8 cellular contexts compared by ENCODE assay signal in genomic region chr11:78138694-78139421, GRCh38. TPM values are rescaled to one million over a fixed set of nuclear protein-coding genes. Genes with fewer than 3 reads are reported as not detected.
DNase-seq lines count a peak whose midpoint lies in the region; TF ChIP-seq lines count a peak whose summit lies in the region.

No MANE protein-coding gene starts in this region.

- peaks cover 15% of the 10 kb centered on the region for H3K36me3 ChIP-seq in osteoblast (ENCODE audit: insufficient read depth, low read length)
- no peaks in the 10 kb centered on the region for H3K36me3 ChIP-seq in vagina

- peaks cover 8% of the 10 kb centered on the region for H3K4me1 ChIP-seq in osteoblast (ENCODE audit: insufficient read depth, low read length)
- H3K4me1 ChIP-seq in vagina = peaks cover 20% of the 10 kb centered on the region

- peak overlapping the region; percentile 90 for H2AFZ ChIP-seq in osteoblast (ENCODE audit: low read length)

- H3K4me3 ChIP-seq in epithelial cell of proximal tubule (ENCODE audit: low read depth, low read length) (peak overlapping the region; percentile 93), osteoblast (ENCODE audit: insufficient read depth, low read length) (peak overlapping the region; percentile 84), vagina (peak overlapping the region; percentile 66 to 89)

- DNase-seq in H4 (ENCODE audit: low spot score) (peak; percentile 19), LoVo (ENCODE audit: low spot score) (peak; percentile 25), epithelial cell of proximal tubule (ENCODE audit: low read depth) (no peak), osteoblast (ENCODE audit: insufficient read length, low spot score, missing footprints) (peak; percentile 62), vagina (ENCODE audit: extremely low spot score in 2 of 2) (no peak), NCI-H345 treated with DMSO at 0.1 percent for 48 hours (lab: John Stamatoyannopoulos, UW; ENCODE audit: unreplicated experiment) (no peak)
- peak; percentile 46 to 51 for DNase-seq in activated CD4-positive, alpha-beta T cell treated with anti-CD3 and anti-CD28 coated beads for 4 hours

- H4K20me1 ChIP-seq in osteoblast (ENCODE audit: insufficient read depth, low read length) = no peaks in the 10 kb centered on the region

- TF ChIP-seq POLR2A in vagina (IDR thresholded peaks at IDR 0.05) = no peak

- no peaks in the 10 kb centered on the region for H3K27me3 ChIP-seq in osteoblast (ENCODE audit: insufficient read depth, low read length)
- no peaks in the 10 kb centered on the region for H3K27me3 ChIP-seq in vagina

- H3K27ac ChIP-seq in osteoblast (ENCODE audit: low read depth, low read length) (peak overlapping the region; percentile 85), vagina (peak overlapping the region; percentile 34)

- H3K79me2 ChIP-seq in osteoblast (ENCODE audit: insufficient read depth, low read length) = peaks cover 41% of the 10 kb centered on the region

- peak overlapping the region; percentile 88 for H3K4me2 ChIP-seq in osteoblast (ENCODE audit: insufficient read depth, low read length)

- TF ChIP-seq CTCF in GM12873 (IDR thresholded peaks at IDR 0.05; ENCODE audit: insufficient read depth, low read depth, low read length, missing control alignments) = peak; percentile 52
- TF ChIP-seq CTCF in epithelial cell of proximal tubule (conservative IDR thresholded peaks at IDR 0.05; ENCODE audit: low read depth, low read length) = peak; percentile 20
- no peak for TF ChIP-seq CTCF in osteoblast (IDR thresholded peaks at IDR 0.05; ENCODE audit: extremely low read depth, low read depth, low read length)
- TF ChIP-seq CTCF in vagina (IDR thresholded peaks at IDR 0.05) = no peak

- H3K9me3 ChIP-seq in osteoblast (ENCODE audit: low read depth, low read length) (no peaks in the 10 kb centered on the region), vagina (no peaks in the 10 kb centered on the region)

- intact Hi-C loops in vagina (cut with DNase I) = no loop called here

RNA-seq across cellular contexts. Expression of gene ALG8, which starts 0.6 kb away (rescaled TPM):
- total RNA-seq in H4 (2014; rRNA removed; shearing (Covaris generic)) = 106 and 116 TPM in 2 replicates
- total RNA-seq in epithelial cell of proximal tubule (38.1 and 47.1 TPM in 2 replicates), osteoblast (38.4 and 46.6 TPM in 2 replicates), vagina (20.9 TPM)

RNA-seq across cellular contexts. Expression of gene KCTD21, which starts 49.6 kb away (rescaled TPM):
- total RNA-seq in H4 (2014; rRNA removed; shearing (Covaris generic)) = 2.5 and 4.9 TPM in 2 replicates
- total RNA-seq in epithelial cell of proximal tubule (4.4 and 6.2 TPM in 2 replicates), osteoblast (14.5 and 15.0 TPM in 2 replicates), vagina (8.6 TPM)

RNA-seq across cellular contexts. Expression of gene USP35, which starts 49.9 kb away (rescaled TPM):
- total RNA-seq in H4 (2014; rRNA removed; shearing (Covaris generic)) = 1.5 and 1.7 TPM in 2 replicates
- total RNA-seq in epithelial cell of proximal tubule (2.5 and 6.1 TPM in 2 replicates), osteoblast (21.4 and 26.2 TPM in 2 replicates), vagina (11.8 TPM)

RNA-seq across cellular contexts. Expression of gene NDUFC2, which starts 59.2 kb away (rescaled TPM):
- total RNA-seq in H4 (2014; rRNA removed; shearing (Covaris generic)) = 121 and 127 TPM in 2 replicates
- total RNA-seq in epithelial cell of proximal tubule (159 and 164 TPM in 2 replicates), osteoblast (98.1 and 115 TPM in 2 replicates), vagina (106 TPM)

Comparison
In these comparisons a context has a peak if more than half of its experiments do, and no peak if none do; other contexts are left out.
1. CTCF ChIP-seq: peak in GM12873 (single experiment) and epithelial cell of proximal tubule (single experiment); none in osteoblast (single experiment) and vagina (0 of 3).
2. DNase-seq: peak in H4 (single experiment), LoVo (single experiment), activated CD4-positive, alpha-beta T cell treated with anti-CD3 and anti-CD28 coated beads for 4 hours (2 of 2) and osteoblast (single experiment); none in epithelial cell of proximal tubule (single experiment), vagina (0 of 2) and NCI-H345 treated with DMSO at 0.1 percent for 48 hours (single experiment).
3. Peak in every context shown above with its lines, with median percentiles within 50 percentile points of each other: H3K4me3 ChIP-seq.